ENCODE assay signal across 30 cellular contexts in genomic region chr20:17097603-17098002, GRCh38.
"Had no signal": no experiment of that assay in that cellular context is flagged by ENCODE, and none has a peak within 500 bp of the region (broad histone marks: within the 10 kb centered on the region; RNA-seq: fewer than 3 reads in every experiment).

No MANE protein-coding gene starts in this region.

- H3K4me3 ChIP-seq: PC-9 had no signal

- ATAC-seq: activated CD8-positive, alpha-beta memory T cell treated with anti-CD3 and anti-CD28 coated beads, Interleukin-2, amount 10 ng/mL, durations not matched to agents 7 days and 5 days; activated naive CD8-positive, alpha-beta T cell treated with anti-CD3 and anti-CD28 coated beads, Interleukin-2, amount 50 U/mL, for 24 hours had no signal

- H3K27ac ChIP-seq: KMS-11, PC-9, RWPE1, VCaP had no signal

- DNase-seq: activated B cell treated with CpG ODN at 0.5 μM for 24 hours; activated CD4-positive, alpha-beta memory T cell treated with anti-CD3 and anti-CD28 coated beads, Interleukin-2, amount 10 ng/mL, durations not matched to agents 7 days and 5 days; activated CD4-positive, alpha-beta T cell treated with anti-CD3 and anti-CD28 coated beads for 48 hours; activated CD4-positive, CD25-positive, alpha-beta regulatory T cell treated with anti-CD3 and anti-CD28 coated beads, Interleukin-2, amount 50 U/mL, for 72 hours; activated CD8-positive, alpha-beta memory T cell treated with anti-CD3 and anti-CD28 coated beads for 24 hours; activated CD8-positive, alpha-beta memory T cell treated with anti-CD3 and anti-CD28 coated beads, Interleukin-2, amount 10 ng/mL, durations not matched to agents 7 days and 5 days; activated CD8-positive, alpha-beta memory T cell treated with anti-CD3 and anti-CD28 coated beads, Interleukin-2, amount 50 U/mL, for 48 hours; activated effector memory CD4-positive, alpha-beta T cell treated with Interleukin-2 at 50 U/mL for 16 hours; activated naive CD4-positive, alpha-beta T cell treated with anti-CD3 and anti-CD28 coated beads, Interleukin-2, amount 10 ng/mL, durations not matched to agents 7 days and 5 days; activated naive CD8-positive, alpha-beta T cell treated with anti-CD3 and anti-CD28 coated beads, Interleukin-2, amount 50 U/mL, for 24 hours; activated T-cell treated with anti-CD3 and anti-CD28 coated beads, Interleukin-2, amount 50 U/mL, for 48 hours; anterior cingulate cortex; caudate nucleus; MM.1S; MV-4-11; NCI-H1092; NCI-H1436 treated with DMSO at 0.1 percent for 48 hours; NCI-H1694 treated with DMSO at 0.1 percent for 48 hours; NCI-H2081; NCI-H345; NCI-H524 treated with DMSO at 0.1 percent for 48 hours; PC-9; Right ventricle myocardium superior; SW 1271; T-helper 1 cell; T-helper 2 cell; T-helper 9 cell had no signal
